Comparison of ENCODE assay signal across 8 cellular contexts in genomic region chr6:79048611-79049010, GRCh38.
DNase-seq lines count a peak whose midpoint lies in the region; ATAC-seq and TF ChIP-seq lines count a peak whose summit lies in the region.

No MANE protein-coding gene starts in this region.

- H3K79me2 ChIP-seq in SU-DHL-6 (ENCODE audit: insufficient read depth, low read length), result peaks cover 67% of the 10 kb centered on the region

- peak; percentile 22 to 42 for DNase-seq in HAP-1 (ENCODE audit: low spot score in 2 of 2)
- peak; percentile 58 for DNase-seq in iris pigment epithelial cell (ENCODE audit: low read depth)
- DNase-seq in GM20000 (ENCODE audit: low spot score), result no peak
- DNase-seq in medulla oblongata (ENCODE audit: extremely low spot score), result no peak

- ATAC-seq in GM21381 (IDR thresholded peaks at IDR 0.05; ENCODE audit: unreplicated experiment), result no peak
- no peak for ATAC-seq in HG02763 (IDR thresholded peaks at IDR 0.05; ENCODE audit: unreplicated experiment)

- no peaks in the 10 kb centered on the region for H3K9me3 ChIP-seq in HAP-1
- H3K9me3 ChIP-seq in SU-DHL-6 (ENCODE audit: insufficient read depth, low read length), result no peaks in the 10 kb centered on the region

- H4K20me1 ChIP-seq in SU-DHL-6 (ENCODE audit: low read depth, low read length), result peaks cover 21% of the 10 kb centered on the region

- no peaks in the 10 kb centered on the region for H3K27me3 ChIP-seq in HAP-1 (ENCODE audit: low read depth)
- no peaks in the 10 kb centered on the region for H3K27me3 ChIP-seq in SU-DHL-6 (ENCODE audit: low read length)

- H3K4me2 ChIP-seq in SU-DHL-6 (ENCODE audit: low read depth, low read length, poor library complexity, severe bottlenecking), result no peak overlapping the region

- no peaks in the 10 kb centered on the region for H3K9me2 ChIP-seq in SU-DHL-6 (replicated peaks; ENCODE audit: insufficient read depth, low read length)

- H3K4me3 ChIP-seq in HAP-1, result no peak overlapping the region
- H3K4me3 ChIP-seq in SU-DHL-6 (ENCODE audit: insufficient read depth, low read length, poor library complexity, severe bottlenecking), result no peak overlapping the region

- 0 out of 2 replicates have a peak, but pooled peaks cover 6% of the 10 kb centered on the region for H3F3A ChIP-seq in SU-DHL-6 (ENCODE audit: insufficient read depth)

- no peak overlapping the region for H3K9ac ChIP-seq in SU-DHL-6 (ENCODE audit: low read length)

- H3K27ac ChIP-seq in C4-2B, result no peak overlapping the region
- H3K27ac ChIP-seq in SU-DHL-6 (ENCODE audit: low read depth, low read length), result no peak overlapping the region

- peaks cover 23% of the 10 kb centered on the region for H3K36me3 ChIP-seq in HAP-1 (replicated peaks)
- H3K36me3 ChIP-seq in SU-DHL-6 (ENCODE audit: low read length), result peaks cover 33% of the 10 kb centered on the region

- in situ Hi-C loops in HAP-1 (cut with MboI; ENCODE audit: low sequenced_read_pairs), result no loop called here

- no peak overlapping the region for H2AFZ ChIP-seq in SU-DHL-6 (ENCODE audit: low read depth, low read length, severe bottlenecking)

- H3K4me1 ChIP-seq in HAP-1, result peaks cover 7% of the 10 kb centered on the region

- TF ChIP-seq CTCF in C4-2B (conservative IDR thresholded peaks at IDR 0.05) (peak; percentile 51), SU-DHL-6 (IDR thresholded peaks at IDR 0.05; ENCODE audit: insufficient read depth, low read length, poor library complexity, severe bottlenecking) (peak; percentile 10), GM20000 (IDR thresholded peaks at IDR 0.05; ENCODE audit: extremely low read depth, missing control alignments) (no peak)

Comparison
In these comparisons a context has a peak if more than half of its experiments do, and no peak if none do; other contexts are left out.
1. DNase-seq: peak in HAP-1 (2 of 2) and iris pigment epithelial cell (single experiment); none in GM20000 (single experiment) and medulla oblongata (single experiment).